11 cellular contexts compared by ENCODE assay signal in genomic region chr1:22341791-22342605, GRCh38.
DNase-seq lines count a peak whose midpoint lies in the region; ATAC-seq and TF ChIP-seq lines count a peak whose summit lies in the region.
"Had no signal": no experiment of that assay in that cellular context is flagged by ENCODE, and none has a peak within 500 bp of the region (broad histone marks: within the 10 kb centered on the region; RNA-seq: fewer than 3 reads in every experiment).

No MANE protein-coding gene starts in this region.

- peaks cover 39% of the 10 kb centered on the region; the same call in 1 of the 2 replicates for H3K27me3 ChIP-seq in HUES6 (ENCODE audit: control insufficient read depth, insufficient read depth, low read length)
- 0 out of 2 replicates have a peak, but pooled peaks cover 18% of the 10 kb centered on the region for H3K27me3 ChIP-seq in SK-N-SH (ENCODE audit: insufficient read depth)

- POLR2A ChIA-PET in SK-N-SH (lab: Yijun Ruan, JAX) = no interaction called here

- H3K4me3 ChIP-seq in HUES6 (ENCODE audit: low read depth, low read length) (no peak overlapping the region), SK-N-SH (ENCODE audit: low read depth in 2 of 2, low read length in 1 of 2) (no peak overlapping the region)

- no peaks in the 10 kb centered on the region for H3K36me3 ChIP-seq in HUES6 (ENCODE audit: control insufficient read depth, insufficient read depth, low read length)
- no peaks in the 10 kb centered on the region for H3K36me3 ChIP-seq in SK-N-SH (replicated peaks in 1 of 2; ENCODE audit: control insufficient read depth in 1 of 2, insufficient read depth in 2 of 2, low read length in 1 of 2)

- no peak; the same call in 1 of the 2 replicates for TF ChIP-seq RAD21 in SK-N-SH (IDR thresholded peaks at IDR 0.05; ENCODE audit: low read length)

- TF ChIP-seq CTCF in SK-N-SH (IDR thresholded peaks at IDR 0.05) = no peak

- no peaks in the 10 kb centered on the region for H3F3A ChIP-seq in SK-N-SH (replicated peaks; ENCODE audit: insufficient read depth)

- H3K9me2 ChIP-seq in SK-N-SH = no peaks in the 10 kb centered on the region

- no peak overlapping the region for H2AFZ ChIP-seq in SK-N-SH (ENCODE audit: low read depth)

- H3K4me1 ChIP-seq in HUES6 (ENCODE audit: control insufficient read depth, insufficient read depth, low read length) (peaks cover 14% of the 10 kb centered on the region; the same call in 1 of the 2 replicates), SK-N-SH (ENCODE audit: control insufficient read depth in 1 of 2, insufficient read depth in 2 of 2, low read depth in 1 of 2, low read length in 1 of 2) (peaks cover 0 to 36% of the 10 kb centered on the region in 2 experiments; a peak in 1 of 4 replicates)

- no peaks in the 10 kb centered on the region for H4K20me1 ChIP-seq in SK-N-SH (ENCODE audit: insufficient read depth)

- peak overlapping the region; percentile 11; the same call in 1 of the 2 replicates for H3K4me2 ChIP-seq in SK-N-SH

- H3K27ac ChIP-seq in HUES6 (ENCODE audit: low read depth, low read length) (no peak overlapping the region), SK-N-SH (ENCODE audit: low read depth in 2 of 2, low read length in 1 of 2) (peak overlapping the region in 1 of 2 experiments; percentile 87; a peak in 2 of 4 replicates)

- H3K79me2 ChIP-seq in SK-N-SH (ENCODE audit: insufficient read depth) = no peaks in the 10 kb centered on the region

- WGBS in SK-N-SH (ENCODE audit: low lambda C conversion rate) = 16% methylated on average over 23 of the region's 28 CpGs

- H3K9ac ChIP-seq in HUES6 (ENCODE audit: low read length) (peak overlapping the region; percentile 15), SK-N-SH (no peak overlapping the region)

- CTCF ChIA-PET in SK-N-SH (lab: Yijun Ruan, JAX) = interaction anchor here (0.7 to 1.2 kb wide), 2 partner anchors 13 to 33 kb away, joined by 3 read pairs; no protein-coding TSS in a partner anchor

- H3K9me3 ChIP-seq in HUES6 (ENCODE audit: control insufficient read depth, insufficient read depth, low read depth, low read length) = no peaks in the 10 kb centered on the region
- H3K9me3 ChIP-seq in SK-N-SH = no peaks in the 10 kb centered on the region

- DNase-seq in AG08395 (ENCODE audit: low spot score) (peak; percentile 62), SK-N-SH (peak; percentile 84), left lobe of liver (ENCODE audit: low spot score) (no peak)
- DNase-seq in stimulated activated naive CD4-positive, alpha-beta T cell treated with Interleukin-2 at 50 U/mL for 16 hours (lab: John Stamatoyannopoulos, UW) = no peak
- DNase-seq: CD4-positive, CD25-positive, alpha-beta regulatory T cell; central memory CD4-positive, alpha-beta T cell; T-helper 9 cell had no signal

- ATAC-seq in left lobe of liver (peak; percentile 21), HG03457 (IDR thresholded peaks at IDR 0.05; ENCODE audit: unreplicated experiment) (no peak), HG03469 (IDR thresholded peaks at IDR 0.05; ENCODE audit: unreplicated experiment) (no peak), HG03442 (IDR thresholded peaks at IDR 0.05; ENCODE audit: unreplicated experiment) (no peak)

- TF ChIP-seq EP300 in SK-N-SH (IDR thresholded peaks at IDR 0.05; ENCODE audit: borderline replicate concordance in 1 of 2, low read depth in 1 of 2, low read length in 1 of 2) = peak in 1 of 2 experiments; percentile 75; a peak in 2 of 4 replicates

TF ChIP-seq in SK-N-SH, 30 proteins besides CTCF, POLR2A, EP300 and RAD21:
- 0 out of 2 replicates have a peak, but pooled peaks have one; percentile 6 for TF ChIP-seq PBX3 (IDR thresholded peaks at IDR 0.05)
- no peak for TF ChIP-seq FOXM1 (IDR thresholded peaks at IDR 0.05; ENCODE audit: low read depth)
- peak; percentile 28; the same call in 1 of the 2 replicates for TF ChIP-seq RCOR1 (IDR thresholded peaks at IDR 0.05; ENCODE audit: low read length)
- no peak for TF ChIP-seq REST (IDR thresholded peaks at IDR 0.05; ENCODE audit: low read depth, low read length)
- peak; percentile 60; the same call in 1 of the 2 replicates for TF ChIP-seq MXI1 (IDR thresholded peaks at IDR 0.05; ENCODE audit: low read depth, low read length)

Comparison
In these comparisons a context has a peak if more than half of its experiments do, and no peak if none do; other contexts are left out.
1. DNase-seq: peak in AG08395 (single experiment) and SK-N-SH (single experiment); none in left lobe of liver (single experiment) and stimulated activated naive CD4-positive, alpha-beta T cell treated with Interleukin-2 at 50 U/mL for 16 hours (single experiment).